ENCODE assay signal across 8 cellular contexts in the genomic region with DNA sequence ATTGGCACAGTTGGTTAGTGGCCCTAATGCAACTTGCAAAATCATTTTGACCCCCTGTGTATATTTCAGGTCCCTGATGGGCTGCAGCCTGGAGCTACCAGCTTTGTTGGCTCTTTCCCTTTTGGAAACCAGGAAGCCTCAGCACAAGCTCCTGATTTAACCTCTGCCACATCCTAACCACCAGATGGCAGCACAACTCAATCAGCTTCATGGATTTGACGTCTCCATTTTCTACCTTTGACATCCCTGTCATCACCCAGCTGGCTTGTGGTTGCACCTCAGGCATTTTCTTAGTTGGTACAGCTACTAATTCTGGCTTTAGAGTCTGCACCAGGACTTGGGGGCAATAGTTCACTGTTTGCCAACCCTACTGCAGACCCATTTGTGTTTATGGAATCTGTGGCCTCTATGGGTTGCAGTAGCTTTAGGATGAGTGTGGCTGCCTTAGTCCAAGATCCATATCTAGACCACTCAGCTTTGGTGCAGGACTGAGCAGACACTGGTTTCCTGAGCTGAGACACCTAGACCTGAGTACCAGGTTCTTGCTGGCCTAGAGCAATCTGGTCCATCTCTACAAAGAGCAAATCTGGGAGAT.
A peak's percentile ranks its signal among the peaks of the same experiment; 100 is the strongest.
DNase-seq lines count a peak whose midpoint lies in the region; ATAC-seq and TF ChIP-seq lines count a peak whose summit lies in the region.

No MANE protein-coding gene starts in this region.

- H3K4me1 ChIP-seq in tibial artery: no peaks in the 10 kb centered on the region

- H3K27me3 ChIP-seq in brain microvascular endothelial cell (replicated peaks) (no peaks in the 10 kb centered on the region), tibial artery (no peaks in the 10 kb centered on the region)

- DNase-seq in AG20443 (ENCODE audit: low spot score) (peak; percentile 68), NCI-H2171 treated with DMSO at 0.1 percent for 48 hours (lab: John Stamatoyannopoulos, UW) (peak; percentile 45), brain microvascular endothelial cell (peak; percentile 48), left kidney (ENCODE audit: low read depth, low spot score) (peak; percentile 67), NCI-H187 treated with DMSO at 0.1 percent for 48 hours (lab: John Stamatoyannopoulos, UW) (no peak), tibial artery (no peak)

- in situ Hi-C loops in brain microvascular endothelial cell (cut with HindIII; ENCODE audit: low pct_ligation_motif_present, low sequenced_read_pairs): no loop called here

- H3K9me3 ChIP-seq in tibial artery: no peaks in the 10 kb centered on the region

- intact Hi-C loops in tibial artery (cut with DNase I; ENCODE audit: low total_unique reads): loop anchor here (10.0 kb wide), 1 partner anchor 103 kb away; no protein-coding TSS in a partner anchor

- ATAC-seq in HG02610 (IDR thresholded peaks at IDR 0.05; ENCODE audit: unreplicated experiment): peak; percentile 72

- no peak overlapping the region for H3K4me3 ChIP-seq in GM12875 (ENCODE audit: low read depth, low read length)
- no peak overlapping the region for H3K4me3 ChIP-seq in brain microvascular endothelial cell (ENCODE audit: low read depth, low read length)
- no peak overlapping the region for H3K4me3 ChIP-seq in tibial artery

- TF ChIP-seq CTCF in GM12875 (IDR thresholded peaks at IDR 0.05; ENCODE audit: borderline replicate concordance, insufficient read depth, low read depth, low read length) (peak; percentile 73), brain microvascular endothelial cell (IDR thresholded peaks at IDR 0.05; ENCODE audit: low read depth, low read length, missing control alignments) (peak; percentile 77), tibial artery (IDR thresholded peaks at IDR 0.05) (peak in 1 of 2 experiments; percentile 34)

- no peak overlapping the region for H3K27ac ChIP-seq in brain microvascular endothelial cell
- H3K27ac ChIP-seq in tibial artery: no peak overlapping the region

- no peaks in the 10 kb centered on the region for H3K36me3 ChIP-seq in brain microvascular endothelial cell (replicated peaks)
- no peaks in the 10 kb centered on the region for H3K36me3 ChIP-seq in tibial artery

Comparison
In these comparisons a context has a peak if more than half of its experiments do, and no peak if none do; other contexts are left out.
1. DNase-seq: peak in AG20443 (single experiment), NCI-H2171 treated with DMSO at 0.1 percent for 48 hours (single experiment), brain microvascular endothelial cell (single experiment) and left kidney (single experiment); none in NCI-H187 treated with DMSO at 0.1 percent for 48 hours (single experiment) and tibial artery (0 of 2).